In genomic region chr15:73051811-73052678, GRCh38 we compare ENCODE assay signal across 1 cellular context.
A peak's percentile ranks its signal among the peaks of the same experiment; 100 is the strongest.
TF ChIP-seq lines count a peak whose summit lies in the region.

NEO1 (plus strand) TSS chr15:73052463; CDS start chr15:73052676, 213 bp downstream.

TF ChIP-seq in HepG2, 621 proteins besides CTCF, POLR2A, EP300 and RAD21 (continued from another document):
- peak; percentile 23; the same call in 1 of the 2 replicates for TF ChIP-seq KDM5A (IDR thresholded peaks at IDR 0.05; ENCODE audit: borderline replicate concordance, low read length)
- TF ChIP-seq PATZ1 (CRISPR knock-in tag; IDR thresholded peaks at IDR 0.05): peak; percentile 70
- TF ChIP-seq DR1 (CRISPR knock-in tag; IDR thresholded peaks at IDR 0.05): no peak
- TF ChIP-seq HDAC1 (CRISPR knock-in tag; IDR thresholded peaks at IDR 0.05): peak; percentile 36; the same call in 1 of the 2 replicates
- peak; percentile 56; the same call in 1 of the 2 replicates for TF ChIP-seq ZNF768 (CRISPR knock-in tag; IDR thresholded peaks at IDR 0.05)
- no peak for TF ChIP-seq MNT (IDR thresholded peaks at IDR 0.05)
- TF ChIP-seq SAP130 (CRISPR knock-in tag; IDR thresholded peaks at IDR 0.05; ENCODE audit: low read depth): peak; percentile 10; the same call in 1 of the 2 replicates
- peak; percentile 43 for TF ChIP-seq YY1 (IDR thresholded peaks at IDR 0.05; ENCODE audit: insufficient read depth, insufficient replicate concordance, low read depth, low read length)
- TF ChIP-seq ETV5 (CRISPR knock-in tag; IDR thresholded peaks at IDR 0.05; ENCODE audit: borderline replicate concordance): no peak
- TF ChIP-seq HOXA3 (CRISPR knock-in tag; IDR thresholded peaks at IDR 0.05): 0 out of 2 replicates have a peak, but pooled peaks have one; percentile 17
- TF ChIP-seq ATF3 (CRISPR knock-in tag; IDR thresholded peaks at IDR 0.05): peak; percentile 37; the same call in 1 of the 2 replicates
- peak; percentile 31; the same call in 1 of the 2 replicates for TF ChIP-seq ARID4A (CRISPR knock-in tag; IDR thresholded peaks at IDR 0.05; ENCODE audit: borderline replicate concordance)
- TF ChIP-seq ZXDC (CRISPR knock-in tag; IDR thresholded peaks at IDR 0.05): peak; percentile 89
- no peak for TF ChIP-seq ZNF101 (CRISPR knock-in tag; IDR thresholded peaks at IDR 0.05; ENCODE audit: borderline replicate concordance, low read depth)
- peak; percentile 38; the same call in 1 of the 2 replicates for TF ChIP-seq BCL6 (CRISPR knock-in tag; IDR thresholded peaks at IDR 0.05)
- TF ChIP-seq XRCC5 (optimal IDR thresholded peaks at IDR 0.05; ENCODE audit: low read length): peak; percentile 59
- peak; percentile 70 for TF ChIP-seq ZNF687 (CRISPR knock-in tag; IDR thresholded peaks at IDR 0.05)
- TF ChIP-seq ZNF230 (CRISPR knock-in tag; IDR thresholded peaks at IDR 0.05): 0 out of 2 replicates have a peak, but pooled peaks have one; percentile 18
- peak; percentile 16; the same call in 1 of the 2 replicates for TF ChIP-seq MYC (CRISPR knock-in tag; IDR thresholded peaks at IDR 0.05; ENCODE audit: borderline replicate concordance)
- TF ChIP-seq BORCS8-MEF2B (CRISPR knock-in tag; IDR thresholded peaks at IDR 0.05): peak; percentile 42
- TF ChIP-seq ZSCAN25 (CRISPR knock-in tag; IDR thresholded peaks at IDR 0.05): 0 out of 2 replicates have a peak, but pooled peaks have one; percentile 22
- TF ChIP-seq HNRNPLL (IDR thresholded peaks at IDR 0.05; ENCODE audit: low read depth, low read length, poor library complexity, severe bottlenecking): no peak
- no peak for TF ChIP-seq FOXP4 (CRISPR knock-in tag; IDR thresholded peaks at IDR 0.05)
